In genomic region chr17:35065880-35066279, GRCh38 we compare ENCODE assay signal across 18 cellular contexts. TPM values are rescaled to one million over a fixed set of nuclear protein-coding genes. Genes with fewer than 3 reads are reported as not detected.
DNase-seq lines count a peak whose midpoint lies in the region; ATAC-seq and TF ChIP-seq lines count a peak whose summit lies in the region.
"Had no signal": no experiment of that assay in that cellular context is flagged by ENCODE, and none has a peak within 500 bp of the region (broad histone marks: within the 10 kb centered on the region; RNA-seq: fewer than 3 reads in every experiment).

No MANE protein-coding gene starts in this region.

- H3K4me1 ChIP-seq in CD4-positive, CD25-positive, alpha-beta regulatory T cell (ENCODE audit: control insufficient read depth, insufficient read depth, low read length, poor library complexity, severe bottlenecking), result peaks cover 43% of the 10 kb centered on the region

- peaks cover 28 to 84% (median 62%) of the 10 kb centered on the region in 4 donors for H3K4me1 Mint-ChIP-seq in CD4-positive, CD25-positive, alpha-beta regulatory T cell
- peaks cover 39% of the 10 kb centered on the region for H3K4me1 Mint-ChIP-seq in T-helper 17 cell
- peaks cover 64% of the 10 kb centered on the region for H3K4me1 Mint-ChIP-seq in stimulated activated effector memory CD8-positive, alpha-beta T cell treated with anti-CD3 and anti-CD28 coated beads, Interleukin-12 subunit alpha, Interleukin-12 subunit beta, amount 100 ng/mL, for 72 hours

- no peaks in the 10 kb centered on the region for H3K9me3 ChIP-seq in CD4-positive, CD25-positive, alpha-beta regulatory T cell (ENCODE audit: control insufficient read depth in 2 of 2, low read length in 2 of 2)
- no peaks in the 10 kb centered on the region for H3K9me3 ChIP-seq in T-helper 17 cell (ENCODE audit: control insufficient read depth, low read length, poor library complexity, severe bottlenecking)
- H3K9me3 ChIP-seq: BE2C had no signal

- no peaks in the 10 kb centered on the region for H3K27me3 ChIP-seq in CD4-positive, CD25-positive, alpha-beta regulatory T cell (ENCODE audit: control insufficient read depth, insufficient read depth, low read length)
- no peaks in the 10 kb centered on the region for H3K27me3 ChIP-seq in dorsolateral prefrontal cortex
- H3K27me3 ChIP-seq: BE2C had no signal

- H3K9me3 Mint-ChIP-seq in CD4-positive, CD25-positive, alpha-beta regulatory T cell, result peaks cover 0 to 1% (median 0%) of the 10 kb centered on the region in 7 donors
- no peaks in the 10 kb centered on the region for H3K9me3 Mint-ChIP-seq in stimulated activated effector memory CD8-positive, alpha-beta T cell treated with anti-CD3 and anti-CD28 coated beads, Interleukin-12 subunit alpha, Interleukin-12 subunit beta, amount 100 ng/mL, for 72 hours

- intact Hi-C loops in dorsolateral prefrontal cortex (cut with DNase I), result no loop called here

- H3K4me3 ChIP-seq in CD4-positive, CD25-positive, alpha-beta regulatory T cell (ENCODE audit: low read depth, low read length), result no peak overlapping the region
- peak overlapping the region in 2 of 59 donors; percentile 4 for H3K4me3 ChIP-seq in dorsolateral prefrontal cortex

- ATAC-seq in CD4-positive, CD25-positive, alpha-beta regulatory T cell (ENCODE audit: low read depth in 2 of 2), result no peak
- ATAC-seq in T-helper 17 cell, result no peak
- no peak for ATAC-seq in stimulated activated effector memory CD8-positive, alpha-beta T cell treated with anti-CD3 and anti-CD28 coated beads, Interleukin-12 subunit alpha, Interleukin-12 subunit beta, amount 100 ng/mL, for 72 hours
- ATAC-seq in GM21381 (IDR thresholded peaks at IDR 0.05; ENCODE audit: unreplicated experiment), result no peak

- peaks cover 22% of the 10 kb centered on the region for H3K36me3 ChIP-seq in CD4-positive, CD25-positive, alpha-beta regulatory T cell (ENCODE audit: control insufficient read depth, insufficient read depth, low read length)
- H3K36me3 ChIP-seq: BE2C had no signal

- no peaks in the 10 kb centered on the region for H3K27me3 Mint-ChIP-seq in CD4-positive, CD25-positive, alpha-beta regulatory T cell
- no peaks in the 10 kb centered on the region for H3K27me3 Mint-ChIP-seq in T-helper 17 cell

- no peak overlapping the region for H3K4me3 Mint-ChIP-seq in CD4-positive, CD25-positive, alpha-beta regulatory T cell
- no peak overlapping the region for H3K4me3 Mint-ChIP-seq in T-helper 17 cell
- H3K4me3 Mint-ChIP-seq in stimulated activated effector memory CD8-positive, alpha-beta T cell treated with anti-CD3 and anti-CD28 coated beads, Interleukin-12 subunit alpha, Interleukin-12 subunit beta, amount 100 ng/mL, for 72 hours, result no peak overlapping the region

- DNase-seq in CD4-positive, CD25-positive, alpha-beta regulatory T cell, result no peak
- DNase-seq in T-helper 17 cell, result no peak
- no peak for DNase-seq in dorsolateral prefrontal cortex
- DNase-seq in stimulated activated effector memory CD8-positive, alpha-beta T cell treated with anti-CD3 and anti-CD28 coated beads, Interleukin-12 subunit alpha, Interleukin-12 subunit beta, amount 100 ng/mL, for 72 hours (ENCODE audit: low spot score in 2 of 2), result no peak
- DNase-seq in medulla oblongata (ENCODE audit: extremely low spot score), result no peak
- DNase-seq in HUDEP-2 (lab: John Stamatoyannopoulos, UW; ENCODE audit: unreplicated experiment in 76 of 76), result no peak
- DNase-seq: BE2C, DMS79 treated with DMSO at 0.1 percent for 48 hours, HCEC 1CT, KBM-7, NCI-H1048, NCI-H2081 treated with DMSO at 0.1 percent for 48 hours, NCI-H510A treated with DMSO at 0.1 percent for 48 hours, SHP77 treated with DMSO at 0.1 percent for 48 hours had no signal

- no peak overlapping the region for H3K27ac ChIP-seq in CD4-positive, CD25-positive, alpha-beta regulatory T cell (ENCODE audit: insufficient read depth, low read length, poor library complexity, severe bottlenecking)
- peak overlapping the region in 58 of 59 donors; percentile 26 to 100 (median 97) for H3K27ac ChIP-seq in dorsolateral prefrontal cortex

- peaks cover 27% of the 10 kb centered on the region for H3K36me3 Mint-ChIP-seq in CD4-positive, CD25-positive, alpha-beta regulatory T cell
- peaks cover 6% of the 10 kb centered on the region for H3K36me3 Mint-ChIP-seq in T-helper 17 cell (ENCODE audit: low read depth)
- H3K36me3 Mint-ChIP-seq in stimulated activated effector memory CD8-positive, alpha-beta T cell treated with anti-CD3 and anti-CD28 coated beads, Interleukin-12 subunit alpha, Interleukin-12 subunit beta, amount 100 ng/mL, for 72 hours, result peaks cover 37% of the 10 kb centered on the region

- H3K27ac Mint-ChIP-seq in CD4-positive, CD25-positive, alpha-beta regulatory T cell, result peak overlapping the region; percentile 3 to 42 (median 17)
- H3K27ac Mint-ChIP-seq in T-helper 17 cell, result peak overlapping the region; percentile 32
- peak overlapping the region; percentile 24 for H3K27ac Mint-ChIP-seq in stimulated activated effector memory CD8-positive, alpha-beta T cell treated with anti-CD3 and anti-CD28 coated beads, Interleukin-12 subunit alpha, Interleukin-12 subunit beta, amount 100 ng/mL, for 72 hours

- no peak for TF ChIP-seq CTCF in dorsolateral prefrontal cortex (IDR thresholded peaks at IDR 0.05 in 54 of 56, conservative IDR thresholded peaks at IDR 0.05 in 2 of 56; ENCODE audit: low read depth in 1 of 56, partially characterized antibody in 56 of 56)

RNA-seq across cellular contexts. Expression of gene RFFL, which starts 2.4 kb away (rescaled TPM):
- total RNA-seq in CD4-positive, CD25-positive, alpha-beta regulatory T cell, result 118 TPM
- 100 to 1,000 TPM in 1 of 4 donors, 10 to 100 TPM in 3; 69.8 to 128 (median 79.3) TPM for polyA plus RNA-seq in CD4-positive, CD25-positive, alpha-beta regulatory T cell
- total RNA-seq in T-helper 17 cell (10 to 100 TPM; 71.0 to 72.1 TPM), dorsolateral prefrontal cortex (100 to 1,000 TPM in 3 of 120 experiments, 10 to 100 TPM in 117; 18.0 to 137 (median 45.5) TPM)

RNA-seq across cellular contexts. Expression of gene RAD51D, which starts 53.8 kb away (rescaled TPM):
- total RNA-seq in CD4-positive, CD25-positive, alpha-beta regulatory T cell, result 11.7 TPM
- 10 to 100 TPM in 2 of 4 donors, 1 to 10 TPM in 2; 7.0 to 11.5 (median 10.3) TPM for polyA plus RNA-seq in CD4-positive, CD25-positive, alpha-beta regulatory T cell
- total RNA-seq in T-helper 17 cell (10 to 100 TPM in 1 of 2 donors, 1 to 10 TPM in 1; 8.7 to 14.2 TPM), dorsolateral prefrontal cortex (10 to 100 TPM; 13.1 to 37.9 (median 23.4) TPM)

RNA-seq across cellular contexts. Expression of gene FNDC8, which starts 55.5 kb away (rescaled TPM):
- not detected for total RNA-seq in CD4-positive, CD25-positive, alpha-beta regulatory T cell
- polyA plus RNA-seq in CD4-positive, CD25-positive, alpha-beta regulatory T cell, result not detected
- not detected for total RNA-seq in T-helper 17 cell
- total RNA-seq in dorsolateral prefrontal cortex, result under 1 TPM in 2 of 120 experiments, not detected in 118; 0.28 to 0.35 TPM
- total RNA-seq: G401, M059J had no signal
- polyA plus RNA-seq: AG04450 had no signal
